9 cellular contexts compared by ENCODE assay signal in genomic region chr2:33380001-33380609, GRCh38.
A peak's percentile ranks its signal among the peaks of the same experiment; 100 is the strongest.
DNase-seq lines count a peak whose midpoint lies in the region; ATAC-seq and TF ChIP-seq lines count a peak whose summit lies in the region.
"Had no signal": no experiment of that assay in that cellular context is flagged by ENCODE, and none has a peak within 500 bp of the region (broad histone marks: within the 10 kb centered on the region; RNA-seq: fewer than 3 reads in every experiment).

No MANE protein-coding gene starts in this region.

- no peak for ATAC-seq in HG03469 (IDR thresholded peaks at IDR 0.05; ENCODE audit: unreplicated experiment)

- H3K27me3 ChIP-seq in ascending aorta = no peaks in the 10 kb centered on the region
- H3K27me3 ChIP-seq in liver (ENCODE audit: control insufficient read depth in 4 of 4, insufficient read depth in 4 of 4, low read length in 3 of 4) = no peaks in the 10 kb centered on the region
- no peaks in the 10 kb centered on the region for H3K27me3 ChIP-seq in MG63

- TF ChIP-seq RAD21 in liver (IDR thresholded peaks at IDR 0.05) = peak; percentile 63 to 85

- no peak overlapping the region for H3K27ac ChIP-seq in C4-2B
- H3K27ac ChIP-seq in ascending aorta = no peak overlapping the region
- no peak overlapping the region for H3K27ac ChIP-seq in liver (ENCODE audit: low read depth in 1 of 2, low read length in 2 of 2)

- peaks cover 4 to 20% of the 10 kb centered on the region in 2 donors for H3K4me1 ChIP-seq in ascending aorta
- H3K4me1 ChIP-seq in liver (ENCODE audit: control insufficient read depth in 4 of 4, insufficient read depth in 4 of 4, low read length in 3 of 4) = no peaks in the 10 kb centered on the region

- H3K9me3 ChIP-seq in ascending aorta = no peaks in the 10 kb centered on the region
- H3K9me3 ChIP-seq in liver (ENCODE audit: control insufficient read depth in 4 of 4, low read length in 3 of 4) = no peaks in the 10 kb centered on the region
- H3K9me3 ChIP-seq in MG63 = no peaks in the 10 kb centered on the region

- H3K36me3 ChIP-seq in ascending aorta = peaks cover 0 to 8% of the 10 kb centered on the region in 2 donors
- peaks cover 0 to 2% (median 0%) of the 10 kb centered on the region in 4 donors for H3K36me3 ChIP-seq in liver (ENCODE audit: control insufficient read depth in 4 of 4, insufficient read depth in 3 of 4, low read depth in 1 of 4, low read length in 3 of 4)
- H3K36me3 ChIP-seq in MG63 = no peaks in the 10 kb centered on the region

- H3K4me3 ChIP-seq in HFF-Myc (replicated peaks; ENCODE audit: low read depth, low read length) = no peak overlapping the region
- no peak overlapping the region for H3K4me3 ChIP-seq in ascending aorta
- H3K4me3 ChIP-seq in liver (ENCODE audit: low read depth in 1 of 3, low read length in 3 of 3) = no peak overlapping the region
- no peak overlapping the region for H3K4me3 ChIP-seq in MG63

- intact Hi-C loops in ascending aorta (cut with DNase I) = no loop called here

- no peak overlapping the region for H3K9ac ChIP-seq in liver (ENCODE audit: low read depth in 1 of 2, low read length in 2 of 2)

- TF ChIP-seq CTCF in C4-2B (conservative IDR thresholded peaks at IDR 0.05) (peak; percentile 83), HFF-Myc (IDR thresholded peaks at IDR 0.05; ENCODE audit: low read depth, low read length, missing control alignments) (peak; percentile 52), ascending aorta (IDR thresholded peaks at IDR 0.05) (peak; percentile 39 to 56 (median 41)), liver (IDR thresholded peaks at IDR 0.05; ENCODE audit: low read depth, low read length, missing input control) (peak; percentile 54)

- no peak for DNase-seq in HFF-Myc (ENCODE audit: extremely low read depth, low read depth)
- DNase-seq in ascending aorta (ENCODE audit: low spot score in 2 of 2) = no peak
- no peak for DNase-seq in HPDE6-E6E7 (ENCODE audit: extremely low spot score)
- no peak for DNase-seq in MG63
- DNase-seq in GM19238 (ENCODE audit: insufficient read length, low spot score) = no peak
- DNase-seq: activated CD4-positive, alpha-beta T cell treated with anti-CD3 and anti-CD28 coated beads, Interleukin-2, amount 50 U/mL, for 4 hours had no signal

- WGBS in liver = 83% methylated on average over 8 of the region's 8 CpGs

TF ChIP-seq in liver, 16 proteins besides CTCF, POLR2A, EP300 and RAD21:
- TF ChIP-seq NR2F2 (IDR thresholded peaks at IDR 0.05) (no peak), EGR1 (IDR thresholded peaks at IDR 0.05; ENCODE audit: low read depth in 2 of 2) (no peak), HNF4G (IDR thresholded peaks at IDR 0.05) (no peak), YY1 (IDR thresholded peaks at IDR 0.05) (no peak), SP1 (IDR thresholded peaks at IDR 0.05) (no peak), RXRA (IDR thresholded peaks at IDR 0.05) (no peak), FOXA1 (IDR thresholded peaks at IDR 0.05) (no peak), REST (IDR thresholded peaks at IDR 0.05) (no peak), TAF1 (conservative IDR thresholded peaks at IDR 0.05) (no peak), HNF4A (conservative IDR thresholded peaks at IDR 0.05) (no peak), GABPA (IDR thresholded peaks at IDR 0.05 in 1 of 2, conservative IDR thresholded peaks at IDR 0.05 in 1 of 2) (no peak), FOXA2 (IDR thresholded peaks at IDR 0.05) (no peak), JUND (IDR thresholded peaks at IDR 0.05) (no peak)
- TF ChIP-seq, protein P1, sequence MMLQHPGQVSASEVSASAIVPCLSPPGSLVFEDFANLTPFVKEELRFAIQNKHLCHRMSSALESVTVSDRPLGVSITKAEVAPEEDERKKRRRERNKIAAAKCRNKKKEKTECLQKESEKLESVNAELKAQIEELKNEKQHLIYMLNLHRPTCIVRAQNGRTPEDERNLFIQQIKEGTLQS (IDR thresholded peaks at IDR 0.05) = no peak
- TF ChIP-seq, protein P2, sequence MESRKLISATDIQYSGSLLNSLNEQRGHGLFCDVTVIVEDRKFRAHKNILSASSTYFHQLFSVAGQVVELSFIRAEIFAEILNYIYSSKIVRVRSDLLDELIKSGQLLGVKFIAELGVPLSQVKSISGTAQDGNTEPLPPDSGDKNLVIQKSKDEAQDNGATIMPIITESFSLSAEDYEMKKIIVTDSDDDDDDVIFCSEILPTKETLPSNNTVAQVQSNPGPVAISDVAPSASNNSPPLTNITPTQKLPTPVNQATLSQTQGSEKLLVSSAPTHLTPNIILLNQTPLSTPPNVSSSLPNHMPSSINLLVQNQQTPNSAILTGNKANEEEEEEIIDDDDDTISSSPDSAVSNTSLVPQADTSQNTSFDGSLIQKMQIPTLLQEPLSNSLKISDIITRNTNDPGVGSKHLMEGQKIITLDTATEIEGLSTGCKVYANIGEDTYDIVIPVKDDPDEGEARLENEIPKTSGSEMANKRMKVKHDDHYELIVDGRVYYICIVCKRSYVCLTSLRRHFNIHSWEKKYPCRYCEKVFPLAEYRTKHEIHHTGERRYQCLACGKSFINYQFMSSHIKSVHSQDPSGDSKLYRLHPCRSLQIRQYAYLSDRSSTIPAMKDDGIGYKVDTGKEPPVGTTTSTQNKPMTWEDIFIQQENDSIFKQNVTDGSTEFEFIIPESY (IDR thresholded peaks at IDR 0.05) = no peak
- TF ChIP-seq, protein P3, sequence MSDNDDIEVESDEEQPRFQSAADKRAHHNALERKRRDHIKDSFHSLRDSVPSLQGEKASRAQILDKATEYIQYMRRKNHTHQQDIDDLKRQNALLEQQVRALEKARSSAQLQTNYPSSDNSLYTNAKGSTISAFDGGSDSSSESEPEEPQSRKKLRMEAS (IDR thresholded peaks at IDR 0.05) = no peak
